14 cellular contexts compared by ENCODE assay signal in the genomic region with DNA sequence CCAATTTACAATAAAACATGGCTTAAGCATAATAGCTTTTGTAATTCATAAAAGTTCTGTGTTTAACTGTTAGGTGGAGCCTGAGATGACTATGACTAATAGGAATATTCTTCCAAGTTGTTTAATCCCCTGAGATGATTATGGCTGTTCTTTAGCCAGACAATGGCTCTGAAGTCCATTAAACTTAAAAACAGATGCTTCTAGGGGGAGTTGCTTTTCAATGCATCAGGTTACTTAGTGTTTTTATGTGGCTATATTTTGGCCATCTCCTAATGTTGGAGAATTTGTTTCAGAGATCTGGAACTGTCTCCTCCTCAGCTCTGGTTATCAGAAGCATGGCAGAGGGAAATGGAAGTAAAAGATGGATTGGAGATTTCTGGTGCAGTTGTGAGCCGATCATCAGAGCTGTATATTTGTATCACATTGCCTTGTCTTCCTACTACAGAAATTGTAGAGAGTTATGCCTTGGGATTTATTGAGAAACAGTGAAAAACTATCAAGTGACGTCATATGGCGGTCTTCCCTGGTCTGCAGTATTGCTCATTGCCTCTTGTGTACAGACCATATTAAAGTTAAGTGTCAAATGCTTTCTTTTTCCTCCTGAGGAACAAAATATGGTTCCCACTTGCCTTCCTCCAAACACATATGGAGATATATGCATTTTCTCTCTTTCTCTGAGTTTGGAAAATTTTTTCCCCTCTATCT. TPM values are rescaled to one million over a fixed set of nuclear protein-coding genes. Genes with fewer than 3 reads are reported as not detected.
DNase-seq lines count a peak whose midpoint lies in the region; ATAC-seq and TF ChIP-seq lines count a peak whose summit lies in the region.
"Had no signal": no experiment of that assay in that cellular context is flagged by ENCODE, and none has a peak within 500 bp of the region (broad histone marks: within the 10 kb centered on the region; RNA-seq: fewer than 3 reads in every experiment).

No MANE protein-coding gene starts in this region.

- 8% methylated on average over 3 of the region's 3 CpGs for WGBS in SK-N-SH (ENCODE audit: low lambda C conversion rate)

- no peak for TF ChIP-seq EP300 in SK-N-SH (IDR thresholded peaks at IDR 0.05; ENCODE audit: borderline replicate concordance in 1 of 2, low read depth in 1 of 2, low read length in 1 of 2)

- no peak for TF ChIP-seq POLR2A in vagina (IDR thresholded peaks at IDR 0.05)

- H3K36me3 ChIP-seq in SK-N-SH (replicated peaks in 1 of 2; ENCODE audit: control insufficient read depth in 1 of 2, insufficient read depth in 2 of 2, low read length in 1 of 2) (no peaks in the 10 kb centered on the region), vagina (peaks cover 0 to 8% of the 10 kb centered on the region in 2 donors)

- ATAC-seq in SK-N-SH treated with all-trans-retinoic acid at 6 μM for 48 hours: no peak
- ATAC-seq: naive thymus-derived CD8-positive, alpha-beta T cell had no signal

- H3F3A ChIP-seq in SK-N-SH (replicated peaks; ENCODE audit: insufficient read depth): no peaks in the 10 kb centered on the region

- TF ChIP-seq RAD21 in SK-N-SH (IDR thresholded peaks at IDR 0.05; ENCODE audit: low read length): no peak

- intact Hi-C loops in vagina (cut with DNase I): no loop called here

- POLR2A ChIA-PET in SK-N-SH (lab: Yijun Ruan, JAX): no interaction called here

- no peak overlapping the region for H2AFZ ChIP-seq in SK-N-SH (ENCODE audit: low read depth)

- H3K4me1 ChIP-seq in SK-N-SH (ENCODE audit: control insufficient read depth in 1 of 2, insufficient read depth in 2 of 2, low read depth in 1 of 2, low read length in 1 of 2): no peaks in the 10 kb centered on the region
- peaks cover 32% of the 10 kb centered on the region for H3K4me1 ChIP-seq in vagina

- no peaks in the 10 kb centered on the region for H4K20me1 ChIP-seq in SK-N-SH (ENCODE audit: insufficient read depth)

- no peak overlapping the region for H3K9ac ChIP-seq in SK-N-SH

- H3K79me2 ChIP-seq in SK-N-SH (ENCODE audit: insufficient read depth): no peaks in the 10 kb centered on the region

- H3K9me3 ChIP-seq in SK-N-SH (no peaks in the 10 kb centered on the region), vagina (no peaks in the 10 kb centered on the region)

- peak overlapping the region; percentile 23; the same call in 1 of the 2 replicates for H3K4me2 ChIP-seq in SK-N-SH

- CTCF ChIA-PET in SK-N-SH (lab: Yijun Ruan, JAX): interaction anchor here (1.1 kb wide), 1 partner anchor 25 kb away, joined by 4 read pairs; no protein-coding TSS in a partner anchor

- DNase-seq in SK-N-SH (no peak), dermis blood vessel endothelial cell (peak; percentile 53), left kidney (ENCODE audit: low read depth, low spot score) (peak; percentile 18), vagina (ENCODE audit: extremely low spot score in 2 of 2) (no peak), GM19238 (ENCODE audit: insufficient read length, low spot score) (no peak), NCI-H526 (lab: John Stamatoyannopoulos, UW) (no peak), H4 (ENCODE audit: low spot score) (no peak)
- DNase-seq: activated naive CD8-positive, alpha-beta T cell treated with anti-CD3 and anti-CD28 coated beads for 36 hours; effector CD4-positive, alpha-beta T cell; naive thymus-derived CD8-positive, alpha-beta T cell; NCI-H1694; stimulated activated naive CD4-positive, alpha-beta T cell treated with Interleukin-2 at 50 U/mL for 16 hours; T1000 had no signal

- H3K4me3 ChIP-seq in SK-N-SH (ENCODE audit: low read depth in 2 of 2, low read length in 1 of 2): no peak overlapping the region
- H3K4me3 ChIP-seq in vagina: peak overlapping the region in 1 of 2 donors; percentile 6

- H3K27ac ChIP-seq in SK-N-SH (ENCODE audit: low read depth in 2 of 2, low read length in 1 of 2) (no peak overlapping the region), vagina (peak overlapping the region; percentile 31)

- TF ChIP-seq CTCF in SK-N-SH (IDR thresholded peaks at IDR 0.05): no peak
- TF ChIP-seq CTCF in vagina (IDR thresholded peaks at IDR 0.05): no peak

- H3K27me3 ChIP-seq in SK-N-SH (ENCODE audit: insufficient read depth): no peaks in the 10 kb centered on the region
- H3K27me3 ChIP-seq in vagina: no peaks in the 10 kb centered on the region

- H3K9me2 ChIP-seq in SK-N-SH: no peaks in the 10 kb centered on the region

TF ChIP-seq in SK-N-SH, 30 proteins besides CTCF, POLR2A, EP300 and RAD21 (continues in another document):
- TF ChIP-seq, protein P1, sequence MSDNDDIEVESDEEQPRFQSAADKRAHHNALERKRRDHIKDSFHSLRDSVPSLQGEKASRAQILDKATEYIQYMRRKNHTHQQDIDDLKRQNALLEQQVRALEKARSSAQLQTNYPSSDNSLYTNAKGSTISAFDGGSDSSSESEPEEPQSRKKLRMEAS (IDR thresholded peaks at IDR 0.05; ENCODE audit: low read depth): no peak
- TF ChIP-seq NRF1 (IDR thresholded peaks at IDR 0.05; ENCODE audit: low read depth, low read length) (no peak), TAF1 (IDR thresholded peaks at IDR 0.05; ENCODE audit: borderline replicate concordance, low read depth, low read length) (no peak), EZH2phosphoT487 (IDR thresholded peaks at IDR 0.05; ENCODE audit: borderline replicate concordance, low read depth) (no peak), MEF2A (IDR thresholded peaks at IDR 0.05; ENCODE audit: borderline replicate concordance, low read depth) (no peak), NFIC (IDR thresholded peaks at IDR 0.05; ENCODE audit: borderline replicate concordance) (no peak), SMC3 (IDR thresholded peaks at IDR 0.05; ENCODE audit: low read depth, low read length) (no peak), YY1 (IDR thresholded peaks at IDR 0.05; ENCODE audit: low read depth) (no peak), MXI1 (IDR thresholded peaks at IDR 0.05; ENCODE audit: low read depth, low read length) (no peak), SIN3A (IDR thresholded peaks at IDR 0.05; ENCODE audit: borderline replicate concordance, low read depth, low read length) (no peak), FOXM1 (IDR thresholded peaks at IDR 0.05; ENCODE audit: low read depth) (no peak), CHD2 (IDR thresholded peaks at IDR 0.05; ENCODE audit: low read length, partially characterized antibody) (no peak), JUND (IDR thresholded peaks at IDR 0.05) (no peak), ELF1 (IDR thresholded peaks at IDR 0.05) (no peak), FOXJ3 (CRISPR knock-in tag; IDR thresholded peaks at IDR 0.05) (no peak), FOSL2 (IDR thresholded peaks at IDR 0.05; ENCODE audit: borderline replicate concordance, low read depth) (no peak)
- TF ChIP-seq, protein P2, sequence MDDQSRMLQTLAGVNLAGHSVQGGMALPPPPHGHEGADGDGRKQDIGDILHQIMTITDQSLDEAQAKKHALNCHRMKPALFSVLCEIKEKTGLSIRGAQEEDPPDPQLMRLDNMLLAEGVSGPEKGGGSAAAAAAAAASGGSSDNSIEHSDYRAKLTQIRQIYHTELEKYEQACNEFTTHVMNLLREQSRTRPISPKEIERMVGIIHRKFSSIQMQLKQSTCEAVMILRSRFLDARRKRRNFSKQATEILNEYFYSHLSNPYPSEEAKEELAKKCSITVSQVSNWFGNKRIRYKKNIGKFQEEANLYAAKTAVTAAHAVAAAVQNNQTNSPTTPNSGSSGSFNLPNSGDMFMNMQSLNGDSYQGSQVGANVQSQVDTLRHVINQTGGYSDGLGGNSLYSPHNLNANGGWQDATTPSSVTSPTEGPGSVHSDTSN (IDR thresholded peaks at IDR 0.05): no peak

TF ChIP-seq in SK-N-SH treated with all-trans-retinoic acid at 6 μM for 48 hours, 23 proteins besides CTCF, POLR2A, EP300 and RAD21 (continues in another document):
- TF ChIP-seq ARNTL (CRISPR knock-in tag; IDR thresholded peaks at IDR 0.05; ENCODE audit: borderline replicate concordance, low read depth) (no peak), ZNF8 (CRISPR knock-in tag; IDR thresholded peaks at IDR 0.05) (no peak), ZFP3 (CRISPR knock-in tag; IDR thresholded peaks at IDR 0.05) (no peak), GLIS3 (CRISPR knock-in tag; IDR thresholded peaks at IDR 0.05) (no peak), OSR1 (CRISPR knock-in tag; IDR thresholded peaks at IDR 0.05) (no peak), ZNF70 (CRISPR knock-in tag; IDR thresholded peaks at IDR 0.05) (no peak), PPARA (CRISPR knock-in tag; IDR thresholded peaks at IDR 0.05; ENCODE audit: borderline replicate concordance) (no peak), ESRRG (CRISPR knock-in tag; IDR thresholded peaks at IDR 0.05) (no peak), ZFP30 (CRISPR knock-in tag; IDR thresholded peaks at IDR 0.05) (no peak), BACH2 (CRISPR knock-in tag; IDR thresholded peaks at IDR 0.05; ENCODE audit: borderline replicate concordance) (no peak), SNAI2 (CRISPR knock-in tag; IDR thresholded peaks at IDR 0.05) (no peak)
- TF ChIP-seq, protein P3, sequence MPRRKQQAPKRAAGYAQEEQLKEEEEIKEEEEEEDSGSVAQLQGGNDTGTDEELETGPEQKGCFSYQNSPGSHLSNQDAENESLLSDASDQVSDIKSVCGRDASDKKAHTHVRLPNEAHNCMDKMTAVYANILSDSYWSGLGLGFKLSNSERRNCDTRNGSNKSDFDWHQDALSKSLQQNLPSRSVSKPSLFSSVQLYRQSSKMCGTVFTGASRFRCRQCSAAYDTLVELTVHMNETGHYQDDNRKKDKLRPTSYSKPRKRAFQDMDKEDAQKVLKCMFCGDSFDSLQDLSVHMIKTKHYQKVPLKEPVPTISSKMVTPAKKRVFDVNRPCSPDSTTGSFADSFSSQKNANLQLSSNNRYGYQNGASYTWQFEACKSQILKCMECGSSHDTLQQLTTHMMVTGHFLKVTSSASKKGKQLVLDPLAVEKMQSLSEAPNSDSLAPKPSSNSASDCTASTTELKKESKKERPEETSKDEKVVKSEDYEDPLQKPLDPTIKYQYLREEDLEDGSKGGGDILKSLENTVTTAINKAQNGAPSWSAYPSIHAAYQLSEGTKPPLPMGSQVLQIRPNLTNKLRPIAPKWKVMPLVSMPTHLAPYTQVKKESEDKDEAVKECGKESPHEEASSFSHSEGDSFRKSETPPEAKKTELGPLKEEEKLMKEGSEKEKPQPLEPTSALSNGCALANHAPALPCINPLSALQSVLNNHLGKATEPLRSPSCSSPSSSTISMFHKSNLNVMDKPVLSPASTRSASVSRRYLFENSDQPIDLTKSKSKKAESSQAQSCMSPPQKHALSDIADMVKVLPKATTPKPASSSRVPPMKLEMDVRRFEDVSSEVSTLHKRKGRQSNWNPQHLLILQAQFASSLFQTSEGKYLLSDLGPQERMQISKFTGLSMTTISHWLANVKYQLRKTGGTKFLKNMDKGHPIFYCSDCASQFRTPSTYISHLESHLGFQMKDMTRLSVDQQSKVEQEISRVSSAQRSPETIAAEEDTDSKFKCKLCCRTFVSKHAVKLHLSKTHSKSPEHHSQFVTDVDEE (CRISPR knock-in tag; IDR thresholded peaks at IDR 0.05): no peak

RNA-seq across cellular contexts. Expression of a gene that starts 29.7 kb away (rescaled TPM):
- polyA plus RNA-seq in SK-N-SH (2012; rRNA removed): 0.82 and 0.86 TPM in 2 replicates
- polyA plus RNA-seq in SK-N-SH (2012; cell fraction: cytosol; rRNA removed): 0.76 and 1.1 TPM in 2 replicates
- polyA plus RNA-seq in SK-N-SH (2012; cell fraction: nucleus; rRNA removed): 1.0 and 1.1 TPM in 2 replicates
- 66.9 and 106 TPM in 2 replicates for total RNA-seq in dermis blood vessel endothelial cell
- 66.5 TPM for total RNA-seq in vagina
- 26.8 and 51.1 TPM in 2 replicates for total RNA-seq in H4 (2014; rRNA removed; shearing (Covaris generic))
- total RNA-seq: naive thymus-derived CD8-positive, alpha-beta T cell had no signal

Comparison
In these comparisons a context has a peak if more than half of its experiments do, and no peak if none do; other contexts are left out.
1. DNase-seq: peak in dermis blood vessel endothelial cell (single experiment) and left kidney (single experiment); none in SK-N-SH (single experiment), vagina (0 of 2), GM19238 (single experiment), NCI-H526 (0 of 2) and H4 (single experiment).